ENCODE assay signal across 15 cellular contexts in genomic region chr12:112463478-112463877, GRCh38. TPM values are rescaled to one million over a fixed set of nuclear protein-coding genes. Genes with fewer than 3 reads are reported as not detected.
DNase-seq lines count a peak whose midpoint lies in the region; ATAC-seq, FAIRE-seq and TF ChIP-seq lines count a peak whose summit lies in the region.
"Had no signal": no experiment of that assay in that cellular context is flagged by ENCODE, and none has a peak within 500 bp of the region (broad histone marks: within the 10 kb centered on the region; RNA-seq: fewer than 3 reads in every experiment).

No MANE protein-coding gene starts in this region.

- FAIRE-seq in H54 (lab: Jason Lieb, UNC): no peak

- no peak overlapping the region for H3K27ac ChIP-seq in mesendoderm (ENCODE audit: low read depth, low read length)
- H3K27ac ChIP-seq: 22Rv1, colonic mucosa, right atrium auricular region had no signal

- H4K8ac ChIP-seq in mesendoderm (ENCODE audit: low read depth, low read length): peak overlapping the region; percentile 14

- H4K5ac ChIP-seq in mesendoderm (ENCODE audit: low read length): no peak overlapping the region

- no peak overlapping the region for H3K56ac ChIP-seq in mesendoderm (ENCODE audit: low read length)

- H3K4me2 ChIP-seq in mesendoderm (ENCODE audit: low read length): no peak overlapping the region

- no peak overlapping the region for H3K4me3 ChIP-seq in mesendoderm (ENCODE audit: low read length)
- H3K4me3 ChIP-seq: colonic mucosa, right atrium auricular region had no signal

- no peaks in the 10 kb centered on the region for H3K79me2 ChIP-seq in mesendoderm (ENCODE audit: control insufficient read depth, insufficient read depth, low read length)

- DNase-seq in NCI-H2227 (lab: John Stamatoyannopoulos, UW; ENCODE audit: unreplicated experiment): peak; percentile 26
- no peak for DNase-seq in NCI-H2227 treated with DMSO at 0.1 percent for 48 hours (lab: John Stamatoyannopoulos, UW)
- peak; percentile 52 for DNase-seq in OCI-M1 (lab: John Stamatoyannopoulos, UW)
- DNase-seq in mesendoderm: no peak
- DNase-seq in H54 (ENCODE audit: insufficient read length, low spot score): no peak
- DNase-seq in NCI-H2196 treated with DMSO at 0.1 percent for 48 hours (lab: John Stamatoyannopoulos, UW; ENCODE audit: unreplicated experiment): no peak
- DNase-seq: activated naive CD4-positive, alpha-beta T cell treated with Interleukin-2 at 50 U/mL for 16 hours; colonic mucosa; NCI-H187 treated with DMSO at 0.1 percent for 48 hours; NCI-H510A; SHP77 treated with DMSO at 0.1 percent for 48 hours had no signal

- no CpG with 5 or more reads among the region's 2 CpGs for WGBS in mesendoderm (ENCODE audit: extremely low coverage, insufficient coverage, low lambda C conversion rate)

- no peak overlapping the region for H2BK120ac ChIP-seq in mesendoderm (ENCODE audit: low read depth, low read length)

- H3K23ac ChIP-seq in mesendoderm (ENCODE audit: low read length): no peak overlapping the region

- H3K4ac ChIP-seq in mesendoderm (ENCODE audit: low read depth, low read length): no peak overlapping the region

- no peaks in the 10 kb centered on the region for H3K27me3 ChIP-seq in mesendoderm (ENCODE audit: insufficient read depth, low read length, poor library complexity)
- H3K27me3 ChIP-seq: colonic mucosa, right atrium auricular region had no signal

- no peak overlapping the region for H2BK15ac ChIP-seq in mesendoderm (replicated peaks; ENCODE audit: low read depth)

- H3K36me3 ChIP-seq in mesendoderm (ENCODE audit: control insufficient read depth, insufficient read depth, low read length): peaks cover 1% of the 10 kb centered on the region
- H3K36me3 ChIP-seq: colonic mucosa had no signal

- H2AK5ac ChIP-seq in mesendoderm (ENCODE audit: low read length): no peak overlapping the region

- no peak overlapping the region for H3K18ac ChIP-seq in mesendoderm (ENCODE audit: low read length)

- no peak for TF ChIP-seq POLR2A in H54 (IDR thresholded peaks at IDR 0.05; ENCODE audit: low read depth, low read length)

- no peak overlapping the region for H3K9ac ChIP-seq in mesendoderm (ENCODE audit: low read length)

- H3K4me1 ChIP-seq in mesendoderm (ENCODE audit: control insufficient read depth, low read depth, low read length): no peaks in the 10 kb centered on the region
- H3K4me1 ChIP-seq: colonic mucosa, right atrium auricular region had no signal

- peaks cover 5% of the 10 kb centered on the region for H3K79me1 ChIP-seq in mesendoderm (ENCODE audit: low read length)

- peak; percentile 48 for ATAC-seq in HG02885 (IDR thresholded peaks at IDR 0.05; ENCODE audit: poor library complexity, unreplicated experiment)
- ATAC-seq in HG02798 (IDR thresholded peaks at IDR 0.05; ENCODE audit: poor library complexity, unreplicated experiment): no peak

- no peak overlapping the region for H2BK5ac ChIP-seq in mesendoderm (ENCODE audit: low read length)

RNA-seq across cellular contexts. Expression of gene PTPN11, which starts 44.7 kb away (rescaled TPM):
- 83.3 TPM for polyA plus RNA-seq in mesendoderm (2013, experiment 1 of 2)
- 85.0 TPM for polyA plus RNA-seq in mesendoderm (2013, experiment 2 of 2)

RNA-seq across cellular contexts. Expression of gene RPL6, which starts 54.1 kb away (rescaled TPM):
- 2,306 TPM for polyA plus RNA-seq in mesendoderm (2013, experiment 1 of 2)
- polyA plus RNA-seq in mesendoderm (2013, experiment 2 of 2): 2,338 TPM

Comparison
In these comparisons a context has a peak if more than half of its experiments do, and no peak if none do; other contexts are left out.
1. DNase-seq: peak in NCI-H2227 (single experiment) and OCI-M1 (single experiment); none in NCI-H2227 treated with DMSO at 0.1 percent for 48 hours (single experiment), mesendoderm (single experiment), H54 (single experiment) and NCI-H2196 treated with DMSO at 0.1 percent for 48 hours (single experiment).